8 cellular contexts compared by ENCODE assay signal in genomic region chr17:31392002-31392855, GRCh38. TPM values are rescaled to one million over a fixed set of nuclear protein-coding genes. Genes with fewer than 3 reads are reported as not detected.
DNase-seq lines count a peak whose midpoint lies in the region; ATAC-seq, FAIRE-seq and TF ChIP-seq lines count a peak whose summit lies in the region.

No MANE protein-coding gene starts in this region.

- intact Hi-C loops in CD4-positive, alpha-beta memory T cell (cut with micrococcal nuclease): no loop called here

- TF ChIP-seq POLR2A in H1 (IDR thresholded peaks at IDR 0.05; ENCODE audit: control extremely low read depth in 1 of 2, low read depth in 2 of 2, low read length in 2 of 2): no peak

- H2AFZ ChIP-seq in H1 (ENCODE audit: low read length) (no peak overlapping the region), osteoblast (ENCODE audit: low read length) (no peak overlapping the region)

- H3K27ac ChIP-seq in CD4-positive, alpha-beta memory T cell (ENCODE audit: low read depth, low read length): no peak overlapping the region
- H3K27ac ChIP-seq in H1 (ENCODE audit: low read depth, low read length): no peak overlapping the region
- no peak overlapping the region for H3K27ac ChIP-seq in osteoblast (ENCODE audit: low read depth, low read length)

- H2BK15ac ChIP-seq in H1 (ENCODE audit: low read length): no peak overlapping the region

- peaks cover 24 to 38% of the 10 kb centered on the region in 2 donors for H3K27me3 Mint-ChIP-seq in CD4-positive, alpha-beta memory T cell

- no peak overlapping the region for H3K56ac ChIP-seq in H1 (replicated peaks; ENCODE audit: insufficient read length, low read depth, low read length)

- WGBS in H1 (ENCODE audit: extremely low coverage in 1 of 2, insufficient coverage in 1 of 2, insufficient read length in 1 of 2, insufficient replicate concordance in 2 of 2, low coverage in 1 of 2, low lambda C conversion rate in 2 of 2, missing lambda C conversion rate in 1 of 2), 2 experiments: 57% methylated on average over 23 of the region's 52 CpGs; no CpG with 5 or more reads in 1 of the 2 experiments

- H3K9ac ChIP-seq in H1 (replicated peaks in 1 of 4; ENCODE audit: extremely low read depth in 1 of 4, low read depth in 3 of 4, low read length in 3 of 4): no peak overlapping the region

- H3K14ac ChIP-seq in H1 (ENCODE audit: insufficient read length): no peak overlapping the region

- H3K4me2 ChIP-seq in H1 (ENCODE audit: insufficient read depth in 1 of 2, low read depth in 2 of 2, low read length in 2 of 2) (peak overlapping the region; percentile 42 to 86), osteoblast (ENCODE audit: insufficient read depth, low read length) (no peak overlapping the region)

- H3K4me3 Mint-ChIP-seq in CD4-positive, alpha-beta memory T cell: peak overlapping the region; percentile 66 to 82 (median 74)

- peaks cover 2 to 23% (median 5%) of the 10 kb centered on the region in 4 donors for H3K4me1 Mint-ChIP-seq in CD4-positive, alpha-beta memory T cell

- no peaks in the 10 kb centered on the region for H3K9me3 ChIP-seq in CD4-positive, alpha-beta memory T cell (ENCODE audit: control insufficient read depth in 1 of 2, low read length in 2 of 2)
- H3K9me3 ChIP-seq in MG63 (no peaks in the 10 kb centered on the region), H1 (ENCODE audit: insufficient read depth in 2 of 2, low read depth in 1 of 2, low read length in 1 of 2) (no peaks in the 10 kb centered on the region), osteoblast (ENCODE audit: low read depth, low read length) (no peaks in the 10 kb centered on the region)

- H3K27me3 ChIP-seq in CD4-positive, alpha-beta memory T cell (ENCODE audit: insufficient read depth, low read length): peaks cover 8% of the 10 kb centered on the region
- H3K27me3 ChIP-seq in MG63: no peaks in the 10 kb centered on the region
- H3K27me3 ChIP-seq in H1 (replicated peaks in 1 of 4; ENCODE audit: control insufficient read depth in 3 of 4, extremely low read depth in 1 of 4, insufficient read depth in 3 of 4, low read length in 3 of 4): peaks cover 1 to 29% (median 22%) of the 10 kb centered on the region in 4 experiments
- peaks cover 46% of the 10 kb centered on the region for H3K27me3 ChIP-seq in osteoblast (ENCODE audit: insufficient read depth, low read length)

- DNase-seq in CD4-positive, alpha-beta memory T cell: no peak
- DNase-seq in MG63: no peak
- DNase-seq in H1 (ENCODE audit: low read depth in 1 of 2, low spot score in 2 of 2): peak in 1 of 2 experiments; percentile 55
- DNase-seq in osteoblast (ENCODE audit: insufficient read length, low spot score, missing footprints): peak; percentile 80
- DNase-seq in HuH-7.5 (ENCODE audit: low spot score): no peak
- DNase-seq in NOMO-1 treated with dmso at 0.1 percent for 144 hours (lab: John Stamatoyannopoulos, UW; ENCODE audit: unreplicated experiment): no peak
- no peak for DNase-seq in stimulated activated CD4-positive, alpha-beta T cell treated with anti-CD3 and anti-CD28 coated beads, Interleukin-4, amount 100 ng/mL, for 24 hours

- H2BK5ac ChIP-seq in H1 (ENCODE audit: low read depth, low read length): no peak overlapping the region

- no peak overlapping the region for H4K5ac ChIP-seq in H1 (ENCODE audit: insufficient read length, low read depth, low read length)

- TF ChIP-seq EP300 in H1 (IDR thresholded peaks at IDR 0.05; ENCODE audit: borderline replicate concordance in 1 of 2, low read depth in 2 of 2, low read length in 2 of 2): no peak

- peaks cover 7% of the 10 kb centered on the region; the same call in 1 of the 2 replicates for H3K23me2 ChIP-seq in H1 (ENCODE audit: low read depth, low read length)

- TF ChIP-seq RAD21 in H1 (IDR thresholded peaks at IDR 0.05 in 1 of 2, conservative IDR thresholded peaks at IDR 0.05 in 1 of 2; ENCODE audit: low read depth in 2 of 2, low read length in 2 of 2): no peak

- no peak for ATAC-seq in GM19328 (IDR thresholded peaks at IDR 0.05; ENCODE audit: unreplicated experiment)

- H3K79me2 ChIP-seq in H1 (ENCODE audit: control insufficient read depth in 1 of 2, insufficient read depth in 2 of 2, low read length in 2 of 2): no peaks in the 10 kb centered on the region
- no peaks in the 10 kb centered on the region for H3K79me2 ChIP-seq in osteoblast (ENCODE audit: insufficient read depth, low read length)

- peaks cover 9% of the 10 kb centered on the region for H3K4me1 ChIP-seq in CD4-positive, alpha-beta memory T cell (ENCODE audit: insufficient read depth, low read length)
- H3K4me1 ChIP-seq in H1 (replicated peaks in 1 of 4; ENCODE audit: control insufficient read depth in 3 of 4, insufficient read depth in 4 of 4, low read length in 3 of 4) (peaks cover 0 to 14% (median 9%) of the 10 kb centered on the region in 4 experiments; a peak in 6 of 7 replicates), osteoblast (ENCODE audit: insufficient read depth, low read length) (no peaks in the 10 kb centered on the region)

- peak overlapping the region; percentile 28; the same call in 1 of the 2 replicates for H4K8ac ChIP-seq in H1 (ENCODE audit: extremely low read depth, insufficient read depth, low read length)

- no peaks in the 10 kb centered on the region for H3K36me3 ChIP-seq in CD4-positive, alpha-beta memory T cell (ENCODE audit: insufficient read depth, low read length)
- no peaks in the 10 kb centered on the region for H3K36me3 ChIP-seq in MG63
- no peaks in the 10 kb centered on the region for H3K36me3 ChIP-seq in H1 (ENCODE audit: control insufficient read depth in 2 of 4, insufficient read depth in 4 of 4, low read length in 3 of 4)
- H3K36me3 ChIP-seq in osteoblast (ENCODE audit: insufficient read depth, low read length): no peaks in the 10 kb centered on the region

- H3K4ac ChIP-seq in H1 (replicated peaks; ENCODE audit: insufficient read length, low read depth, low read length): no peak overlapping the region

- no peak overlapping the region for H3K4me3 ChIP-seq in CD4-positive, alpha-beta memory T cell (ENCODE audit: low read length in 2 of 2)
- H3K4me3 ChIP-seq in MG63 (peak overlapping the region; percentile 4; the same call in 1 of the 2 replicates), H1 (ENCODE audit: extremely low read depth in 1 of 4, insufficient read depth in 2 of 4, low read depth in 3 of 4, low read length in 4 of 4) (peak overlapping the region; percentile 20 to 62 (median 32); a peak in 7 of 8 replicates), osteoblast (ENCODE audit: insufficient read depth, low read length) (no peak overlapping the region)

- H3K36me3 Mint-ChIP-seq in CD4-positive, alpha-beta memory T cell: no peaks in the 10 kb centered on the region

- H3K9me3 Mint-ChIP-seq in CD4-positive, alpha-beta memory T cell: no peaks in the 10 kb centered on the region

- H2BK120ac ChIP-seq in H1 (replicated peaks; ENCODE audit: low read depth, low read length): no peak overlapping the region

- no peak overlapping the region for H3K23ac ChIP-seq in H1 (ENCODE audit: insufficient read length)

- FAIRE-seq in H1 (lab: Jason Lieb, UNC): no peak

- no peaks in the 10 kb centered on the region; the same call in 1 of the 2 replicates for H3K79me1 ChIP-seq in H1 (ENCODE audit: low read depth, low read length)

- H3K18ac ChIP-seq in H1 (ENCODE audit: extremely low read depth, low read length): no peak overlapping the region; the same call in 1 of the 2 replicates

- TF ChIP-seq CTCF in H1 (IDR thresholded peaks at IDR 0.05; ENCODE audit: control extremely low read depth in 1 of 3, insufficient read depth in 1 of 3, low read depth in 1 of 3, low read length in 3 of 3) (no peak), osteoblast (IDR thresholded peaks at IDR 0.05; ENCODE audit: extremely low read depth, low read depth, low read length) (no peak)

- CTCF ChIA-PET in CD4-positive, alpha-beta memory T cell (lab: Charles Lee; ENCODE audit: partially characterized antibody): interaction anchor here (3.2 kb wide), 1 partner anchor 132 kb away, joined by 47 read pairs; no protein-coding TSS in a partner anchor
- CTCF ChIA-PET in H1 (lab: Charles Lee; ENCODE audit: partially characterized antibody): interaction anchor here (0.6 to 1.6 kb wide), 5 partner anchors 9 to 450 kb away, joined by 3 to 5 read pairs (median 3); no protein-coding TSS in a partner anchor

- H2BK12ac ChIP-seq in H1 (ENCODE audit: low read depth, low read length): 0 out of 2 replicates have a peak overlapping the region, but pooled peaks have one; percentile 60

- POLR2A ChIA-PET in CD4-positive, alpha-beta memory T cell (lab: Charles Lee; ENCODE audit: partially characterized antibody): no interaction called here
- POLR2A ChIA-PET in H1 (lab: Charles Lee; ENCODE audit: partially characterized antibody): interaction anchor here (0.9 to 1.7 kb wide), 4 partner anchors 10 to 323 kb away, joined by 3 to 4 read pairs (median 3); no protein-coding TSS in a partner anchor

- peaks cover 4 to 9% of the 10 kb centered on the region in 2 experiments for H4K20me1 ChIP-seq in H1 (replicated peaks in 1 of 2; ENCODE audit: control insufficient read depth in 1 of 2, insufficient read depth in 2 of 2, low read length in 2 of 2)
- peaks cover 4% of the 10 kb centered on the region for H4K20me1 ChIP-seq in osteoblast (ENCODE audit: insufficient read depth, low read length)

- H4K91ac ChIP-seq in H1 (replicated peaks; ENCODE audit: insufficient read length, low read length): no peak overlapping the region

- H2AK5ac ChIP-seq in H1 (ENCODE audit: low read depth, low read length): no peak overlapping the region

- no peak overlapping the region for H3K27ac Mint-ChIP-seq in CD4-positive, alpha-beta memory T cell

- H2BK20ac ChIP-seq in H1 (ENCODE audit: low read length): no peak overlapping the region

TF ChIP-seq in H1, 55 proteins besides CTCF, POLR2A, EP300 and RAD21:
- TF ChIP-seq RBBP5 (IDR thresholded peaks at IDR 0.05; ENCODE audit: borderline replicate concordance, low read depth, low read length): 0 out of 2 replicates have a peak, but pooled peaks have one; percentile 3
- peak; percentile 4 for TF ChIP-seq KDM4A (IDR thresholded peaks at IDR 0.05; ENCODE audit: low read depth, low read length, severe bottlenecking)
- TF ChIP-seq POU5F1 (IDR thresholded peaks at IDR 0.05; ENCODE audit: low read depth, low read length): no peak

RNA-seq across cellular contexts. Expression of gene RAB11FIP4, which starts 0.8 kb away (rescaled TPM):
- 10 to 100 TPM; 44.1 to 47.4 TPM for total RNA-seq in CD4-positive, alpha-beta memory T cell
- 10 to 100 TPM in 1 of 2 donors, 1 to 10 TPM in 1; 8.3 to 15.9 TPM for polyA plus RNA-seq in CD4-positive, alpha-beta memory T cell
- total RNA-seq in MG63 (2014; rRNA removed; shearing (Covaris generic); ENCODE audit: low replicate concordance): 1.4 and 5.3 TPM in 2 replicates
- 53.2 and 60.5 TPM in 2 replicates for total RNA-seq in H1 (2021; fragmentation: NEBNext Ultra II Directional; extraction: Animal tissue kit (Norgen Biotek cat#: 25700))
- polyA plus RNA-seq in H1 (2011; rRNA removed): 21.7 and 26.0 TPM in 2 replicates
- polyA plus RNA-seq in H1 (2011; cell fraction: cytosol; rRNA removed): 34.7 TPM
- polyA plus RNA-seq in H1 (2011; cell fraction: nucleus; rRNA removed): 41.3 TPM
- 25.5 to 36.8 TPM (median 34.5 TPM) in 4 replicates for polyA plus RNA-seq in H1 (2012, experiment 1 of 2)
- polyA plus RNA-seq in H1 (2012, experiment 2 of 2): 13.8 TPM
- polyA plus RNA-seq in H1 (2013, experiment 1 of 2): 20.5 TPM
- polyA plus RNA-seq in H1 (2013, experiment 2 of 2): 20.5 TPM
- 44.4 and 58.7 TPM in 2 replicates for polyA minus RNA-seq in H1 (2011; rRNA and poly(A)+ RNA removed)
- 33.5 TPM for polyA minus RNA-seq in H1 (2011; cell fraction: cytosol; rRNA and poly(A)+ RNA removed)
- polyA minus RNA-seq in H1 (2011; cell fraction: nucleus; rRNA and poly(A)+ RNA removed): 37.3 TPM
- total RNA-seq in osteoblast: 0.29 and 0.72 TPM in 2 replicates

Comparison
In these comparisons a context has a peak if more than half of its experiments do, and no peak if none do; other contexts are left out.
1. H3K4me3 ChIP-seq: peak in MG63 (single experiment) and H1 (4 of 4); none in CD4-positive, alpha-beta memory T cell (0 of 2) and osteoblast (single experiment).